ENCODE assay signal across 1 cellular context in genomic region chr11:14499178-14499559, GRCh38.
TF ChIP-seq lines count a peak whose summit lies in the region.

No MANE protein-coding gene starts in this region.

TF ChIP-seq in K562, 482 proteins besides CTCF, POLR2A, EP300 and RAD21 (continued from another document):
- TF ChIP-seq SLC30A9 (CRISPR knock-in tag; IDR thresholded peaks at IDR 0.05) (no peak), SMC3 (conservative IDR thresholded peaks at IDR 0.05; ENCODE audit: insufficient read depth, low read depth, low read length) (no peak), CTBP1 (IDR thresholded peaks at IDR 0.05; ENCODE audit: borderline replicate concordance) (no peak), E2F3 (CRISPR knock-in tag; IDR thresholded peaks at IDR 0.05) (no peak), SIN3A (IDR thresholded peaks at IDR 0.05; ENCODE audit: borderline replicate concordance in 2 of 2, control insufficient read depth in 1 of 2, low read depth in 2 of 2, low read length in 2 of 2) (peak in 1 of 2 experiments; percentile 50; a peak in 1 of 4 replicates), NCOA1 (IDR thresholded peaks at IDR 0.05; ENCODE audit: low read depth) (no peak), ZNF436 (CRISPR knock-in tag; IDR thresholded peaks at IDR 0.05) (no peak), SRSF7 (optimal IDR thresholded peaks at IDR 0.05; ENCODE audit: low read depth, low read length) (no peak), BHLHE40 (IDR thresholded peaks at IDR 0.05; ENCODE audit: low read length) (no peak), VEZF1 (CRISPR knock-in tag; IDR thresholded peaks at IDR 0.05) (peak; percentile 80), TRIM28 (IDR thresholded peaks at IDR 0.05) (no peak), FOXK1 (CRISPR knock-in tag; IDR thresholded peaks at IDR 0.05; ENCODE audit: borderline replicate concordance) (peak; percentile 25; the same call in 1 of the 2 replicates), POLR3A (IDR thresholded peaks at IDR 0.05; ENCODE audit: borderline replicate concordance, extremely low read depth, insufficient read depth, insufficient read length) (no peak), LCOR (CRISPR knock-in tag; IDR thresholded peaks at IDR 0.05) (no peak), RBM25 (IDR thresholded peaks at IDR 0.05; ENCODE audit: low read depth, low read length, severe bottlenecking) (no peak), ELK1 (CRISPR knock-in tag; IDR thresholded peaks at IDR 0.05) (no peak), EWSR1 (IDR thresholded peaks at IDR 0.05; ENCODE audit: borderline replicate concordance, low read depth, partially characterized antibody) (no peak), NKRF (IDR thresholded peaks at IDR 0.05; ENCODE audit: borderline replicate concordance) (0 out of 2 replicates have a peak, but pooled peaks have one; percentile 4), AFF4 (CRISPR knock-in tag; IDR thresholded peaks at IDR 0.05) (peak; percentile 45; the same call in 1 of the 2 replicates), ETV1 (tag; conservative IDR thresholded peaks at IDR 0.05; ENCODE audit: low read depth) (no peak), NFIX (CRISPR knock-in tag; IDR thresholded peaks at IDR 0.05; ENCODE audit: low read depth) (no peak), ZNF263 (CRISPR knock-in tag; IDR thresholded peaks at IDR 0.05; ENCODE audit: borderline replicate concordance) (peak; percentile 8; the same call in 1 of the 2 replicates), USF1 (CRISPR knock-in tag; IDR thresholded peaks at IDR 0.05) (no peak), ZNF311 (CRISPR knock-in tag; IDR thresholded peaks at IDR 0.05) (no peak), ZKSCAN3 (CRISPR knock-in tag; IDR thresholded peaks at IDR 0.05) (no peak), ZNF449 (CRISPR knock-in tag; IDR thresholded peaks at IDR 0.05) (no peak), ATF6 (CRISPR knock-in tag; IDR thresholded peaks at IDR 0.05) (no peak), XRCC5 (IDR thresholded peaks at IDR 0.05; ENCODE audit: low read depth, low read length) (no peak), CSDE1 (IDR thresholded peaks at IDR 0.05) (no peak), POLR2H (tag; IDR thresholded peaks at IDR 0.05; ENCODE audit: low read depth) (no peak), KAT7 (CRISPR knock-in tag; IDR thresholded peaks at IDR 0.05; ENCODE audit: borderline replicate concordance) (peak; percentile 72; the same call in 1 of the 2 replicates), ZNF24 (IDR thresholded peaks at IDR 0.05) (no peak), NELFE (IDR thresholded peaks at IDR 0.05; ENCODE audit: insufficient read depth, insufficient read length) (no peak), ILK (tag; IDR thresholded peaks at IDR 0.05; ENCODE audit: borderline replicate concordance, low read depth) (no peak), HES1 (IDR thresholded peaks at IDR 0.05; ENCODE audit: low read depth) (no peak), TEAD1 (CRISPR knock-in tag; IDR thresholded peaks at IDR 0.05) (no peak; a peak in 1 of 4 replicates)
